In genomic region chr22:49160261-49161001, GRCh38 we compare ENCODE assay signal across 26 cellular contexts.
"Had no signal": no experiment of that assay in that cellular context is flagged by ENCODE, and none has a peak within 500 bp of the region (broad histone marks: within the 10 kb centered on the region; RNA-seq: fewer than 3 reads in every experiment).

No MANE protein-coding gene starts in this region.

- FAIRE-seq: bronchial epithelial cell had no signal

- H3K27me3 ChIP-seq: adrenal gland had no signal

- H3K9ac ChIP-seq: KMS-11 had no signal

- H3K4me1 ChIP-seq: adrenal gland, SJCRH30 had no signal

- DNase-seq: activated CD4-positive, alpha-beta T cell treated with anti-CD3 and anti-CD28 coated beads, Interleukin-2, amount 10 ng/mL, durations not matched to agents 24 days and 14 days; activated CD4-positive, alpha-beta T cell treated with anti-CD3 and anti-CD28 coated beads, Interleukin-2, amount 50 U/mL, for 4 hours; activated CD4-positive, CD25-positive, alpha-beta regulatory T cell; activated CD8-positive, alpha-beta T cell treated with anti-CD3 and anti-CD28 coated beads for 36 hours; activated gamma-delta T cell treated with Interleukin-2 at 50 U/mL for 16 hours; activated naive CD4-positive, alpha-beta T cell treated with anti-CD3 and anti-CD28 coated beads for 36 hours; activated T-cell treated with anti-CD3 and anti-CD28 coated beads, Interleukin-2, amount 50 U/mL, for 1 hour; activated T-cell treated with anti-CD3 and anti-CD28 coated beads, Interleukin-2, amount 50 U/mL, for 72 hours; caudate nucleus; NCI-H1092 treated with DMSO at 0.1 percent for 48 hours; NCI-H1417 treated with DMSO at 0.1 percent for 48 hours; NCI-H187 treated with DMSO at 0.1 percent for 48 hours; NCI-H2081; NCI-H2171 treated with DMSO at 0.1 percent for 48 hours; NCI-H2227 treated with DMSO at 0.1 percent for 48 hours; NCI-H446; NCI-H526 treated with DMSO at 0.1 percent for 48 hours; NCI-H774; SHP77; SJCRH30; T1000; WERI-Rb-1 had no signal

- H3K4me3 ChIP-seq: adrenal gland, SJCRH30, SK-N-MC had no signal

- H3K27ac ChIP-seq: adrenal gland, KMS-11, SJCRH30, SK-N-MC, WERI-Rb-1 had no signal

- H3K9me3 ChIP-seq: adrenal gland, SJCRH30 had no signal

- H3K36me3 ChIP-seq: adrenal gland, SJCRH30, WERI-Rb-1 had no signal
